Comparison of ENCODE assay signal across 33 cellular contexts in genomic region chr3:46082021-46082420, GRCh38. TPM values are rescaled to one million over a fixed set of nuclear protein-coding genes. Genes with fewer than 3 reads are reported as not detected.
"Had no signal": no experiment of that assay in that cellular context is flagged by ENCODE, and none has a peak within 500 bp of the region (broad histone marks: within the 10 kb centered on the region; RNA-seq: fewer than 3 reads in every experiment).

No MANE protein-coding gene starts in this region.

- H3K27me3 ChIP-seq: brain microvascular endothelial cell, MG63, Peyer's patch, SJCRH30 had no signal

- H3K9ac ChIP-seq: SK-N-SH had no signal

- H3K36me3 Mint-ChIP-seq: activated naive CD4-positive, alpha-beta T cell treated with anti-CD3 and anti-CD28 coated beads, Interleukin-2, amount 50 U/mL, for 72 hours had no signal

- H3K27ac ChIP-seq: brain microvascular endothelial cell, Peyer's patch, RWPE1, SJCRH30, WERI-Rb-1 had no signal

- H3K4me3 Mint-ChIP-seq: activated CD4-positive, alpha-beta T cell treated with anti-CD3 and anti-CD28 coated beads for 36 hours; activated CD8-positive, alpha-beta T cell treated with anti-CD3 and anti-CD28 coated beads, Interleukin-2, amount 10 ng/mL, durations not matched to agents 7 days and 5 days had no signal

- H3K27ac Mint-ChIP-seq: activated CD4-positive, alpha-beta T cell treated with anti-CD3 and anti-CD28 coated beads for 36 hours; activated CD8-positive, alpha-beta T cell treated with anti-CD3 and anti-CD28 coated beads, Interleukin-2, amount 10 ng/mL, durations not matched to agents 7 days and 5 days; activated naive CD4-positive, alpha-beta T cell treated with anti-CD3 and anti-CD28 coated beads, Interleukin-2, amount 50 U/mL, for 72 hours had no signal

- H3K4me3 ChIP-seq: MG63, Peyer's patch, SJCRH30 had no signal

- H3K9me3 ChIP-seq: MG63, Peyer's patch, SJCRH30, SK-N-SH had no signal

- H3K4me1 ChIP-seq: Peyer's patch, SJCRH30 had no signal

- H3K9me3 Mint-ChIP-seq: activated naive CD4-positive, alpha-beta T cell treated with anti-CD3 and anti-CD28 coated beads, Interleukin-2, amount 50 U/mL, for 72 hours had no signal

- DNase-seq: activated CD4-positive, alpha-beta T cell treated with anti-CD3 and anti-CD28 coated beads for 36 hours; activated CD4-positive, alpha-beta T cell treated with anti-CD3 and anti-CD28 coated beads, Interleukin-2, amount 50 U/mL, for 4 hours; activated CD8-positive, alpha-beta memory T cell treated with anti-CD3 and anti-CD28 coated beads, Interleukin-2, amount 50 U/mL, for 48 hours; activated CD8-positive, alpha-beta T cell treated with anti-CD3 and anti-CD28 coated beads, Interleukin-2, amount 10 ng/mL, durations not matched to agents 7 days and 5 days; activated effector memory CD4-positive, alpha-beta T cell treated with Interleukin-2 at 50 U/mL for 16 hours; activated naive CD4-positive, alpha-beta T cell; activated T-cell treated with anti-CD3 and anti-CD28 coated beads, Interleukin-2, amount 50 U/mL, for 1 hour; brain microvascular endothelial cell; cerebellar nuclear complex; KG1; MG63; MV-4-11; NCI-H1092 treated with DMSO at 0.1 percent for 48 hours; NCI-H1417 treated with DMSO at 0.1 percent for 48 hours; NCI-H1694; NCI-H2029; NCI-H2107; NCI-H2171 treated with DMSO at 0.1 percent for 48 hours; NCI-H345; NCI-H510A; NCI-H526 treated with DMSO at 0.1 percent for 48 hours; NCI-H82; Peyer's patch; Right ventricle myocardium superior; SJCRH30; SK-N-SH; T-helper 1 cell; WERI-Rb-1 had no signal

- H3K9me2 ChIP-seq: SK-N-SH had no signal

- ATAC-seq: activated CD4-positive, alpha-beta T cell treated with anti-CD3 and anti-CD28 coated beads for 36 hours; activated CD8-positive, alpha-beta T cell treated with anti-CD3 and anti-CD28 coated beads, Interleukin-2, amount 10 ng/mL, durations not matched to agents 7 days and 5 days; activated naive CD4-positive, alpha-beta T cell treated with anti-CD3 and anti-CD28 coated beads, Interleukin-2, amount 50 U/mL, for 72 hours had no signal

- H3K4me2 ChIP-seq: SK-N-SH had no signal

- H3K36me3 ChIP-seq: brain microvascular endothelial cell, MG63, Peyer's patch, SJCRH30, WERI-Rb-1 had no signal

RNA-seq across cellular contexts. Expression of gene XCR1, which starts 54.7 kb away (rescaled TPM):
- total RNA-seq: activated CD4-positive, alpha-beta T cell treated with anti-CD3 and anti-CD28 coated beads for 36 hours; activated CD8-positive, alpha-beta T cell treated with anti-CD3 and anti-CD28 coated beads, Interleukin-2, amount 10 ng/mL, durations not matched to agents 7 days and 5 days; activated naive CD4-positive, alpha-beta T cell treated with anti-CD3 and anti-CD28 coated beads, Interleukin-2, amount 50 U/mL, for 72 hours; cardiac septum; OCI-LY7; Peyer's patch; Right ventricle myocardium superior; SJCRH30; T-helper 2 cell treated with Interferon-gamma antibody and Interleukin-4, amounts not matched to agents 100 ng/mL and 5 ng/mL, for 36 hours had no signal
